8 cellular contexts compared by ENCODE assay signal in the genomic region with DNA sequence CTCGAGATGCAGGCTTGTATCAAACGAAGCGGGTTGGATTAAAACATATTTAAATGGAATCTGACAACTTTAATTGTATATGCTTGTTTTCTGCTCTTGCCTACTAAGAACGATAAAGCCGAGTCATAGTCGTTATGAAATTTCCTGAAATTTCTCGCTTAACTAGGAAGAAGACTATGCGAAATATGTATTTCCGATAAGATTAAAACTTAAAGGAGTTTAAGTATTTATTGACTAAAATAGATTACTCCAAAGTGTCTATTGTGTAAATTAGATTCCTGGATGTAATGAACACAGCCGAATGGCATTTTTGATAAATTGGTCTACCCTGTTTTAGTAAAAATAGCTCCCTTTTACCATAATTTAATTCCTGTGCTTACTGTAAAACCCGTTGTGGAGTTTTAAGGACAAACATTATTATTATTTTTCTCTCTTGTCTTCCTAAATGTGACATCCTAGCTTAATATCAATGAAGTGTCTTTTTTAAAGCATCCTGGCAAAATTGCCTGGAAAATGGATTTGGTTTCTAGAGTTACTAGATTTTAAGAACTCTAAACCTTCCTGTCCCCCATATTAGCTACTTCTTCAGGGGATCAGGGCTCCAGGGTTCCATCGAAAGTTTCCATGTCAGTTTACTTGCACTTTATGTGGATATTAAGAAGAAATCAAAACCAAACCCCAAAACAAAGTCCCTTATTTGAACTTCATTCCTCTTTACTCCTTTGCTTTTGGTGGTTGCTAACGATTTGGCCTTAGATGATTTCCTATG. TPM values are rescaled to one million over a fixed set of nuclear protein-coding genes. Genes with fewer than 3 reads are reported as not detected.
DNase-seq lines count a peak whose midpoint lies in the region; ATAC-seq, FAIRE-seq and TF ChIP-seq lines count a peak whose summit lies in the region.

No MANE protein-coding gene starts in this region.

- H3K4me1 ChIP-seq in kidney (ENCODE audit: control insufficient read depth in 1 of 2, insufficient read depth in 1 of 2, low read depth in 1 of 2, low read length in 2 of 2): peaks cover 7 to 18% of the 10 kb centered on the region in 2 donors
- peaks cover 0 to 32% (median 16%) of the 10 kb centered on the region in 4 donors for H3K4me1 ChIP-seq in tibial artery

- H3K27ac ChIP-seq in kidney (ENCODE audit: low read depth in 2 of 2, low read length in 2 of 2): peak overlapping the region in 1 of 2 donors; percentile 32
- H3K27ac ChIP-seq in tibial artery: peak overlapping the region in 1 of 2 donors; percentile 79

- H3K36me3 Mint-ChIP-seq in activated T-cell treated with anti-CD3 and anti-CD28 coated beads, Interleukin-2, amount 50 U/mL, for 24 hours (ENCODE audit: low read depth): peaks cover 2% of the 10 kb centered on the region
- no peaks in the 10 kb centered on the region for H3K36me3 Mint-ChIP-seq in activated naive CD8-positive, alpha-beta T cell treated with anti-CD3 and anti-CD28 coated beads, Interleukin-2, amount 50 U/mL, for 24 hours (ENCODE audit: low read depth)

- H3K4me3 ChIP-seq in kidney (ENCODE audit: low read length in 2 of 2): peak overlapping the region; percentile 33 to 66
- peak overlapping the region; percentile 92 for H3K4me3 ChIP-seq in tibial artery

- no peak for ATAC-seq in activated naive CD8-positive, alpha-beta T cell treated with anti-CD3 and anti-CD28 coated beads, Interleukin-2, amount 50 U/mL, for 24 hours

- peaks cover 38% of the 10 kb centered on the region for H3K4me1 Mint-ChIP-seq in activated T-cell treated with anti-CD3 and anti-CD28 coated beads, Interleukin-2, amount 50 U/mL, for 24 hours (ENCODE audit: low read depth)
- peaks cover 25% of the 10 kb centered on the region for H3K4me1 Mint-ChIP-seq in activated naive CD8-positive, alpha-beta T cell treated with anti-CD3 and anti-CD28 coated beads, Interleukin-2, amount 50 U/mL, for 24 hours

- H3K27me3 ChIP-seq in tibial artery: no peaks in the 10 kb centered on the region

- H3K9me3 ChIP-seq in kidney (ENCODE audit: control insufficient read depth in 1 of 2, low read length in 2 of 2): no peaks in the 10 kb centered on the region
- no peaks in the 10 kb centered on the region for H3K9me3 ChIP-seq in tibial artery

- H3K27ac Mint-ChIP-seq in activated T-cell treated with anti-CD3 and anti-CD28 coated beads, Interleukin-2, amount 50 U/mL, for 24 hours: peak overlapping the region; percentile 68
- no peak overlapping the region for H3K27ac Mint-ChIP-seq in activated naive CD8-positive, alpha-beta T cell treated with anti-CD3 and anti-CD28 coated beads, Interleukin-2, amount 50 U/mL, for 24 hours

- FAIRE-seq in kidney (lab: Jason Lieb, UNC): no peak
- FAIRE-seq in D721Med (lab: Jason Lieb, UNC): no peak

- DNase-seq in activated T-cell treated with anti-CD3 and anti-CD28 coated beads, Interleukin-2, amount 50 U/mL, for 24 hours: no peak
- DNase-seq in activated T-cell treated with anti-CD3 and anti-CD28 coated beads, Interleukin-2, amount 50 U/mL, for 48 hours: no peak
- no peak for DNase-seq in activated naive CD8-positive, alpha-beta T cell treated with anti-CD3 and anti-CD28 coated beads, Interleukin-2, amount 50 U/mL, for 24 hours
- DNase-seq in kidney: no peak
- DNase-seq in tibial artery: no peak
- DNase-seq in D721Med (ENCODE audit: insufficient read length, low spot score): no peak
- no peak for DNase-seq in stimulated activated CD4-positive, alpha-beta T cell treated with anti-CD3 and anti-CD28 coated beads, Interleukin-4, amount 100 ng/mL, for 1 hour
- no peak for DNase-seq in NCI-H1694 (lab: John Stamatoyannopoulos, UW)

- peak overlapping the region; percentile 80 for H3K4me3 Mint-ChIP-seq in activated T-cell treated with anti-CD3 and anti-CD28 coated beads, Interleukin-2, amount 50 U/mL, for 24 hours
- peak overlapping the region; percentile 71 for H3K4me3 Mint-ChIP-seq in activated naive CD8-positive, alpha-beta T cell treated with anti-CD3 and anti-CD28 coated beads, Interleukin-2, amount 50 U/mL, for 24 hours

- TF ChIP-seq CTCF in kidney (IDR thresholded peaks at IDR 0.05; ENCODE audit: borderline replicate concordance, extremely low read depth, insufficient read depth) (no peak), tibial artery (IDR thresholded peaks at IDR 0.05) (no peak), D721Med (IDR thresholded peaks at IDR 0.05; ENCODE audit: insufficient read depth, missing control alignments) (no peak)

- peak overlapping the region in 1 of 2 donors; percentile 41 for H3K9ac ChIP-seq in kidney (ENCODE audit: low read length in 2 of 2)

- intact Hi-C loops in kidney (cut with DNase I) (no loop called here), tibial artery (cut with DNase I; ENCODE audit: low total_unique reads) (loop anchor here (2.0 to 5.0 kb wide), 2 partner anchors 119 to 307 kb away; no protein-coding TSS in a partner anchor)

- no peaks in the 10 kb centered on the region for H3K9me3 Mint-ChIP-seq in activated T-cell treated with anti-CD3 and anti-CD28 coated beads, Interleukin-2, amount 50 U/mL, for 24 hours
- H3K9me3 Mint-ChIP-seq in activated naive CD8-positive, alpha-beta T cell treated with anti-CD3 and anti-CD28 coated beads, Interleukin-2, amount 50 U/mL, for 24 hours: no peaks in the 10 kb centered on the region

- H3K27me3 Mint-ChIP-seq in activated T-cell treated with anti-CD3 and anti-CD28 coated beads, Interleukin-2, amount 50 U/mL, for 24 hours: no peaks in the 10 kb centered on the region
- H3K27me3 Mint-ChIP-seq in activated naive CD8-positive, alpha-beta T cell treated with anti-CD3 and anti-CD28 coated beads, Interleukin-2, amount 50 U/mL, for 24 hours: no peaks in the 10 kb centered on the region

- H3K36me3 ChIP-seq in kidney (ENCODE audit: control insufficient read depth in 1 of 2, insufficient read depth in 2 of 2, low read length in 2 of 2) (no peaks in the 10 kb centered on the region), tibial artery (no peaks in the 10 kb centered on the region)

RNA-seq across cellular contexts. Expression of a gene that starts 0.7 kb away (rescaled TPM):
- total RNA-seq in kidney: 126 TPM
- polyA plus RNA-seq in kidney (ENCODE audit: insufficient read depth, low read depth, low replicate concordance): 71.4 TPM
